In the genomic region with DNA sequence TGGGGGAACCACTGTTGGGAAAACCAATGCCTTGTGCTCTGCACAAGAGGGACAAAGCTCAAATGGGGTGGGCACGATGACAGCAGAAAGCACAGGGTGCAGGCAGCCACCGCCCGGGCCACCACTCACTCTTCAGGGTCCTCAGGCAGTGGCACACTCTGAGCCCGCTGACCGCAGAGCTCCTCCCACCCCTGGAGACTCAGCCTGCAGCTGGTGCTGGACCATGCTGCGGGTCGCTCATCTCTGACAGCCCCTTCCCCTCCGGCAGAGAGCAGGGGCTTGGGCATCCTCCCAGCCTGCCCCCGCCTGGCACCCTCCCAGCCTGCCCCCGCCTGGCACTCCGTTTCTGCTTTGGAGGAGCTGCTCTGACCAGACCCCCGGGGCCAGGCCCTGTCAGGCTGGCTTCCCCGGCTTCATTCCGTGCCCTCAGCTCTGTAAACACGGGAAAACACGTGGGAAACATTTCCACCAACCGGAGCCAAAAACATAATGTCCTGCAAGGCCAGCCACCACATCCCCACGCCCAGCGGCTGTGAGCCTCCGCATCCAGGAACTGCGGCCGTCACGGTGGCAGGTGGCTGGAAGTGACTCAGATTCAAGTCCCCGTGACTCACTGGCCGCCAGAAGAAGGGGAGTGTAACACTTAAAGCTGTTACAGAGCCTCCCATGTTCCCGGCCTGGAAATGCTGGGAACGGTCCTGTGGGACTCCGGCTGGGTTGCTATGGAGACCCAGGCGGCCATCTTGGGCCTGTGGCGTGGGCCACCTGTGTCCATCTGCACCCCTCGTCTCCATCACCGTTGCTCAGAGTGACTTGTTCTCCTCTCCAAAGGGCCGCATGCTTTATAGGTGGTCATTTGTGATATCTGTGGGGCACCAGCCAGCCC, we compare ENCODE assay signal across 8 cellular contexts. TPM values are rescaled to one million over a fixed set of nuclear protein-coding genes. Genes with fewer than 3 reads are reported as not detected.
DNase-seq lines count a peak whose midpoint lies in the region; ATAC-seq and TF ChIP-seq lines count a peak whose summit lies in the region.

No MANE protein-coding gene starts in this region.

- peaks cover 16% of the 10 kb centered on the region for H3K9me3 ChIP-seq in mesenchymal stem cell (ENCODE audit: control insufficient read depth, low read length)
- H3K9me3 ChIP-seq in Karpas-422 (ENCODE audit: low read length), result no peaks in the 10 kb centered on the region

- H3K9me2 ChIP-seq in Karpas-422 (replicated peaks; ENCODE audit: insufficient read depth, low read length), result no peaks in the 10 kb centered on the region

- H4K91ac ChIP-seq in mesenchymal stem cell (ENCODE audit: low read length), result peak overlapping the region; percentile 95

- H3K4me3 ChIP-seq in coronary artery, result peak overlapping the region; percentile 52
- H3K4me3 ChIP-seq in mesenchymal stem cell (ENCODE audit: insufficient read depth in 1 of 2, low read depth in 1 of 2, low read length in 2 of 2), result peak overlapping the region in 1 of 2 experiments; percentile 7
- no peak overlapping the region for H3K4me3 ChIP-seq in Karpas-422 (ENCODE audit: low read length)

- H3K23ac ChIP-seq in mesenchymal stem cell (ENCODE audit: low read length in 2 of 2), result no peak overlapping the region

- H2BK12ac ChIP-seq in mesenchymal stem cell (ENCODE audit: low read length in 2 of 2), result peak overlapping the region; percentile 87 to 88

- H2BK15ac ChIP-seq in mesenchymal stem cell (ENCODE audit: low read depth, poor library complexity, severe bottlenecking), result peak overlapping the region; percentile 30

- H3K14ac ChIP-seq in mesenchymal stem cell (ENCODE audit: low read length in 2 of 2), result peak overlapping the region in 1 of 2 experiments; percentile 31

- WGBS in mesenchymal stem cell, result 41% methylated on average over 33 of the region's 33 CpGs

- H2BK5ac ChIP-seq in mesenchymal stem cell (ENCODE audit: low read depth, low read length, poor library complexity, severe bottlenecking), result no peak overlapping the region

- H3K79me2 ChIP-seq in Karpas-422 (ENCODE audit: low read length), result no peaks in the 10 kb centered on the region

- H3K27ac ChIP-seq in coronary artery (peak overlapping the region; percentile 77 to 90), mesenchymal stem cell (ENCODE audit: low read length, poor library complexity, severe bottlenecking) (no peak overlapping the region), Karpas-422 (ENCODE audit: low read length) (no peak overlapping the region)

- peak overlapping the region; percentile 83 for H4K8ac ChIP-seq in mesenchymal stem cell (ENCODE audit: low read length)

- TF ChIP-seq CTCF in coronary artery (IDR thresholded peaks at IDR 0.05), result no peak

- no peaks in the 10 kb centered on the region for H3K79me1 ChIP-seq in mesenchymal stem cell (replicated peaks; ENCODE audit: low read length, poor library complexity, severe bottlenecking)

- H3K9ac ChIP-seq in mesenchymal stem cell (ENCODE audit: low read length) (peak overlapping the region; percentile 43), Karpas-422 (ENCODE audit: low read length) (no peak overlapping the region)

- ATAC-seq in GM19035 (IDR thresholded peaks at IDR 0.05; ENCODE audit: unreplicated experiment), result no peak
- no peak for ATAC-seq in HG03342 (IDR thresholded peaks at IDR 0.05; ENCODE audit: unreplicated experiment)
- no peak for ATAC-seq in HG02852 (IDR thresholded peaks at IDR 0.05; ENCODE audit: unreplicated experiment)

- H2BK120ac ChIP-seq in mesenchymal stem cell (ENCODE audit: low read depth, low read length), result peak overlapping the region; percentile 64

- H3K27me3 ChIP-seq in mesenchymal stem cell (ENCODE audit: control insufficient read depth in 1 of 2, insufficient read depth in 1 of 2, low read length in 2 of 2) (no peaks in the 10 kb centered on the region), Karpas-422 (ENCODE audit: low read length) (no peaks in the 10 kb centered on the region)

- no peaks in the 10 kb centered on the region for H4K20me1 ChIP-seq in Karpas-422 (ENCODE audit: insufficient read depth, low read depth, low read length)

- peak overlapping the region; percentile 61 for H3K4me2 ChIP-seq in mesenchymal stem cell (ENCODE audit: low read length, poor library complexity, severe bottlenecking)
- H3K4me2 ChIP-seq in Karpas-422 (ENCODE audit: low read depth, low read length, poor library complexity, severe bottlenecking), result no peak overlapping the region

- peaks cover 28% of the 10 kb centered on the region for H3K4me1 ChIP-seq in mesenchymal stem cell (ENCODE audit: control insufficient read depth, insufficient read depth, low read depth, low read length)
- no peaks in the 10 kb centered on the region for H3K4me1 ChIP-seq in Karpas-422 (ENCODE audit: low read length)

- H3K36me3 ChIP-seq in mesenchymal stem cell (ENCODE audit: control insufficient read depth in 1 of 2, insufficient read depth in 2 of 2, low read depth in 1 of 2, low read length in 2 of 2), result no peaks in the 10 kb centered on the region
- no peaks in the 10 kb centered on the region for H3K36me3 ChIP-seq in Karpas-422 (ENCODE audit: insufficient read depth, low read length)

- H3K18ac ChIP-seq in mesenchymal stem cell (ENCODE audit: low read depth in 1 of 2, low read length in 2 of 2), result peak overlapping the region; percentile 81 to 86

- no peak overlapping the region for H2AK5ac ChIP-seq in mesenchymal stem cell (ENCODE audit: low read length, severe bottlenecking)

- H3K4ac ChIP-seq in mesenchymal stem cell (ENCODE audit: low read depth in 1 of 2, low read length in 2 of 2), result peak overlapping the region; percentile 59 to 64

- DNase-seq in EH (ENCODE audit: low read depth), result peak; percentile 96
- DNase-seq in NCI-H510A (lab: John Stamatoyannopoulos, UW), result peak; percentile 55
- peak; percentile 97 for DNase-seq in coronary artery (ENCODE audit: low spot score)
- peak; percentile 97 for DNase-seq in mesenchymal stem cell
- no peak for DNase-seq in Karpas-422

- H2AFZ ChIP-seq in mesenchymal stem cell (ENCODE audit: low read depth, low read length), result peak overlapping the region; percentile 60
- H2AFZ ChIP-seq in Karpas-422 (ENCODE audit: low read length), result no peak overlapping the region

RNA-seq across cellular contexts. Expression of a gene that starts 6.8 kb away (rescaled TPM):
- 3.7 TPM for polyA plus RNA-seq in mesenchymal stem cell (2013, experiment 1 of 2)
- 3.7 TPM for polyA plus RNA-seq in mesenchymal stem cell (2013, experiment 2 of 2)
- 1.9 and 25.3 TPM in 2 replicates for total RNA-seq in Karpas-422 (2014; rRNA removed; shearing (Covaris generic); ENCODE audit: low replicate concordance)

Comparison
In these comparisons a context has a peak if more than half of its experiments do, and no peak if none do; other contexts are left out.
1. H3K27ac ChIP-seq: peak in coronary artery (2 of 2); none in mesenchymal stem cell (single experiment) and Karpas-422 (single experiment).